Comparison of ENCODE assay signal across 3 cellular contexts in the genomic region with DNA sequence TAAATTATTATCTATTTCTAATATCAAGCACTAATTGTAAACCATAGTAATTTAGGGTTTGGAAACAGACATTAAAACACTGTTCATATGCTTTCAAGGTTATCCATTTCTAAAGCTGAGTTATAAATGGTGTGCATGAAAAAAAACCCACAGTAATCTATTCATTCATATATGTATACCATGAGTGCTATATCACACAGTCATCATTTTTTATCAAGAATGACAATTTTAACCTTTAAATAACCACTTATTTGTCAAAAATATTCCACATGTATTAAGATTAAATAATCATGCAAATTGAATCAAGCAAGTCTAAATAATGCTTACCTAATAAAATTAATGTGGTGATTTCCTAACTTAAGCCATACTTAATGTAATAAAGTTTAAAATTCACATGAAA.
A peak's percentile ranks its signal among the peaks of the same experiment; 100 is the strongest.
TF ChIP-seq lines count a peak whose summit lies in the region.

No MANE protein-coding gene starts in this region.

TF ChIP-seq in A549, 52 proteins besides CTCF, POLR2A, EP300 and RAD21:
- TF ChIP-seq TFCP2L1 (CRISPR knock-in tag; IDR thresholded peaks at IDR 0.05) (no peak), HES2 (IDR thresholded peaks at IDR 0.05) (no peak), KDM5A (IDR thresholded peaks at IDR 0.05) (no peak), GATA3 (IDR thresholded peaks at IDR 0.05; ENCODE audit: borderline replicate concordance) (no peak), MAFK (IDR thresholded peaks at IDR 0.05; ENCODE audit: partially characterized antibody) (peak; percentile 45), HOXB13 (CRISPR knock-in tag; IDR thresholded peaks at IDR 0.05; ENCODE audit: low read depth) (no peak)
- TF ChIP-seq, protein P1, sequence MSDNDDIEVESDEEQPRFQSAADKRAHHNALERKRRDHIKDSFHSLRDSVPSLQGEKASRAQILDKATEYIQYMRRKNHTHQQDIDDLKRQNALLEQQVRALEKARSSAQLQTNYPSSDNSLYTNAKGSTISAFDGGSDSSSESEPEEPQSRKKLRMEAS (IDR thresholded peaks at IDR 0.05) = no peak

TF ChIP-seq in IMR-90, 13 proteins besides CTCF, POLR2A, EP300 and RAD21:
- no peak for TF ChIP-seq SMC3 (IDR thresholded peaks at IDR 0.05; ENCODE audit: low read depth, low read length)
- peak; percentile 38; the same call in 1 of the 2 replicates for TF ChIP-seq MAFK (IDR thresholded peaks at IDR 0.05; ENCODE audit: low read depth, low read length)
- no peak for TF ChIP-seq CEBPB (IDR thresholded peaks at IDR 0.05; ENCODE audit: low read depth, low read length)
- TF ChIP-seq BHLHE40 (IDR thresholded peaks at IDR 0.05; ENCODE audit: low read depth, low read length) = no peak
- TF ChIP-seq NFE2L2 (IDR thresholded peaks at IDR 0.05; ENCODE audit: low read depth, low read length) = no peak
- no peak for TF ChIP-seq RCOR1 (IDR thresholded peaks at IDR 0.05; ENCODE audit: insufficient replicate concordance, low read length)
- no peak for TF ChIP-seq ELK1 (IDR thresholded peaks at IDR 0.05; ENCODE audit: borderline replicate concordance, low read depth, low read length)
- TF ChIP-seq FOS (IDR thresholded peaks at IDR 0.05; ENCODE audit: low read depth, low read length) = no peak

TF ChIP-seq in K562, 482 proteins besides CTCF, POLR2A, EP300 and RAD21:
- no peak for TF ChIP-seq ZBTB17 (CRISPR knock-in tag; IDR thresholded peaks at IDR 0.05)
- peak; percentile 41; the same call in 1 of the 2 replicates for TF ChIP-seq MAFG (tag; conservative IDR thresholded peaks at IDR 0.05)
- TF ChIP-seq C11orf30 (IDR thresholded peaks at IDR 0.05; ENCODE audit: low read depth) = peak; percentile 70
- peak; percentile 84 for TF ChIP-seq ZNF316 (IDR thresholded peaks at IDR 0.05)
